ENCODE assay signal across 8 cellular contexts in genomic region chr1:91846007-91846620, GRCh38. TPM values are rescaled to one million over a fixed set of nuclear protein-coding genes. Genes with fewer than 3 reads are reported as not detected.
DNase-seq lines count a peak whose midpoint lies in the region; ATAC-seq and TF ChIP-seq lines count a peak whose summit lies in the region.

No MANE protein-coding gene starts in this region.

- H3K9ac ChIP-seq in fibroblast of lung (ENCODE audit: insufficient read depth, low read length): no peak overlapping the region

- no peaks in the 10 kb centered on the region for H3K9me3 ChIP-seq in fibroblast of lung (ENCODE audit: control insufficient read depth, insufficient read depth, low read depth, low read length)

- ATAC-seq in HG03571 (IDR thresholded peaks at IDR 0.05; ENCODE audit: unreplicated experiment) (no peak), GM18517 (IDR thresholded peaks at IDR 0.05; ENCODE audit: unreplicated experiment) (no peak)

- DNase-seq in HEK293T (ENCODE audit: extremely low spot score) (peak; percentile 70), NCI-H748 treated with DMSO at 0.1 percent for 48 hours (lab: John Stamatoyannopoulos, UW) (peak; percentile 91), fibroblast of lung (ENCODE audit: low read depth in 2 of 2) (peak; percentile 36 to 83), retinal pigment epithelial cell (ENCODE audit: low read depth) (peak; percentile 91), activated gamma-delta T cell treated with Interleukin-2 at 50 U/mL for 16 hours (no peak)
- DNase-seq in activated naive CD4-positive, alpha-beta T cell treated with anti-CD3 and anti-CD28 coated beads, Interleukin-2, amount 50 U/mL, for 16 hours: no peak

- peaks cover 43% of the 10 kb centered on the region for H3K79me2 ChIP-seq in fibroblast of lung (ENCODE audit: control insufficient read depth, insufficient read depth, low read length)

- no peaks in the 10 kb centered on the region for H3K27me3 ChIP-seq in fibroblast of lung (ENCODE audit: control insufficient read depth, insufficient read depth, low read length)

- H3K4me3 ChIP-seq in fibroblast of lung (replicated peaks in 1 of 4; ENCODE audit: control extremely low read depth in 1 of 4, insufficient read depth in 1 of 4, low read depth in 3 of 4, low read length in 4 of 4) (peak overlapping the region in 2 of 4 experiments; percentile 4 to 21), retinal pigment epithelial cell (ENCODE audit: low read length) (peak overlapping the region; percentile 13)

- H3K36me3 ChIP-seq in fibroblast of lung (ENCODE audit: control insufficient read depth, insufficient read depth, low read length): no peaks in the 10 kb centered on the region

- CTCF ChIA-PET in HEK293T (lab: Yijun Ruan, JAX): interaction anchor here (0.8 to 1.5 kb wide), 3 partner anchors 10 to 173 kb away, joined by 3 to 5 read pairs (median 3); no protein-coding TSS in a partner anchor

- H4K20me1 ChIP-seq in fibroblast of lung (ENCODE audit: control insufficient read depth, extremely low read depth, insufficient read depth, low read length): no peaks in the 10 kb centered on the region

- H2AFZ ChIP-seq in fibroblast of lung (ENCODE audit: low read length): no peak overlapping the region

- peak overlapping the region; percentile 51 for H3K4me2 ChIP-seq in fibroblast of lung (ENCODE audit: extremely low read depth, insufficient read depth, low read length)

- TF ChIP-seq CTCF in fibroblast of lung (conservative IDR thresholded peaks at IDR 0.05 in 1 of 2, IDR thresholded peaks at IDR 0.05 in 1 of 2; ENCODE audit: low read depth in 1 of 2, low read length in 2 of 2): no peak
- no peak for TF ChIP-seq CTCF in retinal pigment epithelial cell (conservative IDR thresholded peaks at IDR 0.05; ENCODE audit: low read depth, low read length)

- peak overlapping the region; percentile 47 for H3K27ac ChIP-seq in fibroblast of lung (ENCODE audit: insufficient read depth, low read length)

- peaks cover 17% of the 10 kb centered on the region for H3K4me1 ChIP-seq in fibroblast of lung (ENCODE audit: control insufficient read depth, extremely low read depth, insufficient read depth, low read length)

- POLR2A ChIA-PET in HEK293T (lab: Yijun Ruan, JAX): interaction anchor here (0.9 to 1.7 kb wide), 2 partner anchors 10 to 18 kb away, joined by 3 to 12 read pairs; no protein-coding TSS in a partner anchor

TF ChIP-seq in HEK293T, 16 proteins besides CTCF, POLR2A, EP300 and RAD21:
- TF ChIP-seq TARDBP (IDR thresholded peaks at IDR 0.05) (no peak), ELF4 (IDR thresholded peaks at IDR 0.05) (no peak), SP1 (IDR thresholded peaks at IDR 0.05) (no peak), FOXA1 (IDR thresholded peaks at IDR 0.05) (no peak), ZNF384 (IDR thresholded peaks at IDR 0.05) (no peak), FOXK2 (IDR thresholded peaks at IDR 0.05) (no peak), HDGF (IDR thresholded peaks at IDR 0.05; ENCODE audit: borderline replicate concordance) (no peak), FOXM1 (IDR thresholded peaks at IDR 0.05; ENCODE audit: borderline replicate concordance) (no peak), PKNOX1 (IDR thresholded peaks at IDR 0.05) (no peak), L3MBTL2 (conservative IDR thresholded peaks at IDR 0.05) (no peak)

RNA-seq across cellular contexts. Expression of gene TGFBR3, which starts 39.8 kb away (rescaled TPM):
- 31.6 and 98.1 TPM in 2 replicates for total RNA-seq in fibroblast of lung
- polyA plus RNA-seq in fibroblast of lung: 56.8 and 68.3 TPM in 2 replicates
- 22.3 and 32.9 TPM in 2 replicates for polyA plus RNA-seq in fibroblast of lung (2012)
- 115 and 133 TPM in 2 replicates for polyA minus RNA-seq in fibroblast of lung (ENCODE audit: low replicate concordance)

Comparison
In these comparisons a context has a peak if more than half of its experiments do, and no peak if none do; other contexts are left out.
1. DNase-seq: peak in HEK293T (single experiment), NCI-H748 treated with DMSO at 0.1 percent for 48 hours (single experiment), fibroblast of lung (2 of 2) and retinal pigment epithelial cell (single experiment); none in activated gamma-delta T cell treated with Interleukin-2 at 50 U/mL for 16 hours (single experiment) and activated naive CD4-positive, alpha-beta T cell treated with anti-CD3 and anti-CD28 coated beads, Interleukin-2, amount 50 U/mL, for 16 hours (single experiment).